In genomic region chr11:76293189-76293631, GRCh38 we compare ENCODE assay signal across 1 cellular context.
TF ChIP-seq lines count a peak whose summit lies in the region.

No MANE protein-coding gene starts in this region.

TF ChIP-seq in SK-N-SH, 30 proteins besides CTCF, POLR2A, EP300 and RAD21 (continued from another document):
- TF ChIP-seq, protein P1, sequence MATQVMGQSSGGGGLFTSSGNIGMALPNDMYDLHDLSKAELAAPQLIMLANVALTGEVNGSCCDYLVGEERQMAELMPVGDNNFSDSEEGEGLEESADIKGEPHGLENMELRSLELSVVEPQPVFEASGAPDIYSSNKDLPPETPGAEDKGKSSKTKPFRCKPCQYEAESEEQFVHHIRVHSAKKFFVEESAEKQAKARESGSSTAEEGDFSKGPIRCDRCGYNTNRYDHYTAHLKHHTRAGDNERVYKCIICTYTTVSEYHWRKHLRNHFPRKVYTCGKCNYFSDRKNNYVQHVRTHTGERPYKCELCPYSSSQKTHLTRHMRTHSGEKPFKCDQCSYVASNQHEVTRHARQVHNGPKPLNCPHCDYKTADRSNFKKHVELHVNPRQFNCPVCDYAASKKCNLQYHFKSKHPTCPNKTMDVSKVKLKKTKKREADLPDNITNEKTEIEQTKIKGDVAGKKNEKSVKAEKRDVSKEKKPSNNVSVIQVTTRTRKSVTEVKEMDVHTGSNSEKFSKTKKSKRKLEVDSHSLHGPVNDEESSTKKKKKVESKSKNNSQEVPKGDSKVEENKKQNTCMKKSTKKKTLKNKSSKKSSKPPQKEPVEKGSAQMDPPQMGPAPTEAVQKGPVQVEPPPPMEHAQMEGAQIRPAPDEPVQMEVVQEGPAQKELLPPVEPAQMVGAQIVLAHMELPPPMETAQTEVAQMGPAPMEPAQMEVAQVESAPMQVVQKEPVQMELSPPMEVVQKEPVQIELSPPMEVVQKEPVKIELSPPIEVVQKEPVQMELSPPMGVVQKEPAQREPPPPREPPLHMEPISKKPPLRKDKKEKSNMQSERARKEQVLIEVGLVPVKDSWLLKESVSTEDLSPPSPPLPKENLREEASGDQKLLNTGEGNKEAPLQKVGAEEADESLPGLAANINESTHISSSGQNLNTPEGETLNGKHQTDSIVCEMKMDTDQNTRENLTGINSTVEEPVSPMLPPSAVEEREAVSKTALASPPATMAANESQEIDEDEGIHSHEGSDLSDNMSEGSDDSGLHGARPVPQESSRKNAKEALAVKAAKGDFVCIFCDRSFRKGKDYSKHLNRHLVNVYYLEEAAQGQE (IDR thresholded peaks at IDR 0.05; ENCODE audit: low read depth, low read length): no peak
- TF ChIP-seq IRF3 (IDR thresholded peaks at IDR 0.05; ENCODE audit: low read depth, low read length) (no peak), EZH2phosphoT487 (IDR thresholded peaks at IDR 0.05; ENCODE audit: borderline replicate concordance, low read depth) (no peak), FOXJ3 (CRISPR knock-in tag; IDR thresholded peaks at IDR 0.05) (no peak), TAF1 (IDR thresholded peaks at IDR 0.05; ENCODE audit: borderline replicate concordance, low read depth, low read length) (no peak), YY1 (IDR thresholded peaks at IDR 0.05; ENCODE audit: low read depth) (no peak), MXI1 (IDR thresholded peaks at IDR 0.05; ENCODE audit: low read depth, low read length) (no peak), RXRA (IDR thresholded peaks at IDR 0.05; ENCODE audit: borderline replicate concordance, low read depth) (no peak), RFX5 (IDR thresholded peaks at IDR 0.05; ENCODE audit: low read length) (no peak), CHD2 (IDR thresholded peaks at IDR 0.05; ENCODE audit: low read length, partially characterized antibody) (no peak), POLR2AphosphoS5 (IDR thresholded peaks at IDR 0.05; ENCODE audit: low read depth, low read length) (no peak)
- TF ChIP-seq, protein P2, sequence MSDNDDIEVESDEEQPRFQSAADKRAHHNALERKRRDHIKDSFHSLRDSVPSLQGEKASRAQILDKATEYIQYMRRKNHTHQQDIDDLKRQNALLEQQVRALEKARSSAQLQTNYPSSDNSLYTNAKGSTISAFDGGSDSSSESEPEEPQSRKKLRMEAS (IDR thresholded peaks at IDR 0.05; ENCODE audit: low read depth): no peak
